8 cellular contexts compared by ENCODE assay signal in the genomic region with DNA sequence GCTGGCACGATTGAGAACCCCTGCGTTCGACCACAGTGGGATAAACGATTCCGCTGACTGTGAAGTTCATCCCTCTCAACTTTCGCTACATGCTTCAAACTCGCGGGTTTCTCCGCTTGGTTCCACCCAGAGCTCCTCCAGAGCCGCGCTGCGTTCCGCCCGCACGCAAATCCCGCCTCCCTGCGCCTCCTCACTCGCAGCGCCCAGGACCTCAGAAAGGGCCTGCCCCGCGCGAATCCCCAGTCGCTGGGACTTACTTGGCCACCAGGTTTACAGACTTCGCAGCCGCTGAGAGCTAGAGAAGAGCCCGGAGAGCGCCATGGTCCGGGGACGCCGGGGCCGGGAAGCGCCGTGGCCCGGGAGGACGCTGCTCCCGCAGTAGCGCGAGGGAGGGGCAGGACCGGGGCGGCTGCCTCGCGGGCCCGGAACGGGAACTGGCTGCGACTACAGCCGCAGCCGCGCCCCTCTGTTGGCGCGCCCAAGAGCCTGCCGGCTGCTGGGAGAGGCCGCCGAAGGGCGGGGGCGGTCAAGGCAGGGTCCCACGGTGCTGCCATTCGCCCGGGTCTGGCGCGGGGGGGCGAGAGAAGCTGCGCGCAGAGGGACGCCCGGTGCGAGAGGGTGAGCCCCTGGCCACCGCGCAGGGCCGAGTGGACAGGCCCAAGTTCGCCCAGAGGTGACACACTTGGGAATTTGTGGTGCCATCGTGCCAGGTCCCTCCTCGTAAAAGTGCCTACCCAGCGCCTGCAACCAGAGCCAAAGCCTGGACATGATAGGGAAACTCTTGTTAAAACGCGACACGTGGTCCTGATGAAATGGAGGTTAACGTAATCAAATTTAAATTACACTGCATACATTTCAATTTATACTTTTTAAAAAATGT. TPM values are rescaled to one million over a fixed set of nuclear protein-coding genes. Genes with fewer than 3 reads are reported as not detected.
DNase-seq lines count a peak whose midpoint lies in the region; ATAC-seq and TF ChIP-seq lines count a peak whose summit lies in the region.

A gene with protein sequence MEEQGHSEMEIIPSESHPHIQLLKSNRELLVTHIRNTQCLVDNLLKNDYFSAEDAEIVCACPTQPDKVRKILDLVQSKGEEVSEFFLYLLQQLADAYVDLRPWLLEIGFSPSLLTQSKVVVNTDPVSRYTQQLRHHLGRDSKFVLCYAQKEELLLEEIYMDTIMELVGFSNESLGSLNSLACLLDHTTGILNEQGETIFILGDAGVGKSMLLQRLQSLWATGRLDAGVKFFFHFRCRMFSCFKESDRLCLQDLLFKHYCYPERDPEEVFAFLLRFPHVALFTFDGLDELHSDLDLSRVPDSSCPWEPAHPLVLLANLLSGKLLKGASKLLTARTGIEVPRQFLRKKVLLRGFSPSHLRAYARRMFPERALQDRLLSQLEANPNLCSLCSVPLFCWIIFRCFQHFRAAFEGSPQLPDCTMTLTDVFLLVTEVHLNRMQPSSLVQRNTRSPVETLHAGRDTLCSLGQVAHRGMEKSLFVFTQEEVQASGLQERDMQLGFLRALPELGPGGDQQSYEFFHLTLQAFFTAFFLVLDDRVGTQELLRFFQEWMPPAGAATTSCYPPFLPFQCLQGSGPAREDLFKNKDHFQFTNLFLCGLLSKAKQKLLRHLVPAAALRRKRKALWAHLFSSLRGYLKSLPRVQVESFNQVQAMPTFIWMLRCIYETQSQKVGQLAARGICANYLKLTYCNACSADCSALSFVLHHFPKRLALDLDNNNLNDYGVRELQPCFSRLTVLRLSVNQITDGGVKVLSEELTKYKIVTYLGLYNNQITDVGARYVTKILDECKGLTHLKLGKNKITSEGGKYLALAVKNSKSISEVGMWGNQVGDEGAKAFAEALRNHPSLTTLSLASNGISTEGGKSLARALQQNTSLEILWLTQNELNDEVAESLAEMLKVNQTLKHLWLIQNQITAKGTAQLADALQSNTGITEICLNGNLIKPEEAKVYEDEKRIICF (minus strand): TSS at position 436 of the 880 bp plus-strand sequence. CDS start 21,863 bp downstream, outside the sequence.

- TF ChIP-seq CTCF in activated B cell treated with CpG ODN at 0.5 μM for 24 hours (IDR thresholded peaks at IDR 0.05) = no peak

- peak within 1 kb of the TSS; percentile 87 for H3K27ac Mint-ChIP-seq in activated B cell treated with CpG ODN at 0.5 μM for 24 hours

- no peaks in the 10 kb centered on the region for H3K9me3 Mint-ChIP-seq in activated B cell treated with CpG ODN at 0.5 μM for 24 hours

- POLR2A ChIA-PET in activated B cell treated with CpG ODN at 0.5 μM for 24 hours (lab: Charles Lee) = interaction anchor here (0.6 to 2.5 kb wide), 16 partner anchors 10 to 451 kb away, joined by 3 to 18 read pairs (median 5); a partner anchor contains a TSS

- H3K4me1 Mint-ChIP-seq in activated B cell treated with CpG ODN at 0.5 μM for 24 hours = peaks cover 54% of the 10 kb centered on the region

- CTCF ChIA-PET in activated B cell treated with CpG ODN at 0.5 μM for 24 hours (lab: Charles Lee) = interaction anchor here (0.8 to 1.6 kb wide), 5 partner anchors 19 to 205 kb away, joined by 3 to 4 read pairs (median 3); no protein-coding TSS in a partner anchor

- intact Hi-C loops in activated B cell treated with CpG ODN at 0.5 μM for 24 hours (cut with micrococcal nuclease) = loop anchor here (1.0 to 5.0 kb wide), 4 partner anchors 14 to 451 kb away; a partner anchor contains a TSS

- H3K36me3 Mint-ChIP-seq in activated B cell treated with CpG ODN at 0.5 μM for 24 hours (ENCODE audit: low read depth) = peaks cover 6% of the 10 kb centered on the region

- ATAC-seq in HG02973 (IDR thresholded peaks at IDR 0.05; ENCODE audit: unreplicated experiment) = peak; percentile 93
- peak; percentile 89 for ATAC-seq in activated B cell treated with CpG ODN at 0.5 μM for 24 hours (ENCODE audit: low read depth)

- H3K27me3 Mint-ChIP-seq in activated B cell treated with CpG ODN at 0.5 μM for 24 hours = no peaks in the 10 kb centered on the region

- H3K4me3 Mint-ChIP-seq in activated B cell treated with CpG ODN at 0.5 μM for 24 hours = peak within 1 kb of the TSS; percentile 95

- peak; percentile 65 for DNase-seq in SIG-M5 treated with dmso at 0.1 percent for 504 hours (lab: John Stamatoyannopoulos, UW; ENCODE audit: unreplicated experiment)
- no peak for DNase-seq in SIG-M5 (lab: John Stamatoyannopoulos, UW)
- peak; percentile 36 for DNase-seq in NCI-H2107 treated with DMSO at 0.1 percent for 48 hours (lab: John Stamatoyannopoulos, UW; ENCODE audit: unreplicated experiment)
- DNase-seq in activated B cell treated with CpG ODN at 0.5 μM for 24 hours = peak; percentile 70
- peak in 51 of 61 donors; percentile 14 to 84 (median 55) for DNase-seq in caudate nucleus (lab: John Stamatoyannopoulos, UW)
- peak; percentile 83 for DNase-seq in iris pigment epithelial cell (ENCODE audit: low read depth)
- peak; percentile 64 for DNase-seq in stimulated activated CD4-positive, alpha-beta T cell treated with anti-CD3 and anti-CD28 coated beads, Interleukin-12 subunit alpha, Interleukin-12 subunit beta, amount 100 ng/mL, for 4 hours

- peak within 1 kb of the TSS; percentile 87 for H3K27ac ChIP-seq in caudate nucleus (ENCODE audit: low read depth, low read length)

RNA-seq across cellular contexts. Expression of the gene that starts here (rescaled TPM):
- total RNA-seq in activated B cell treated with CpG ODN at 0.5 μM for 24 hours = 11.7 and 14.0 TPM in 2 replicates
